8 cellular contexts compared by ENCODE assay signal in genomic region chr12:38316391-38317129, GRCh38. TPM values are rescaled to one million over a fixed set of nuclear protein-coding genes. Genes with fewer than 3 reads are reported as not detected.
A peak's percentile ranks its signal among the peaks of the same experiment; 100 is the strongest.
DNase-seq lines count a peak whose midpoint lies in the region; ATAC-seq and TF ChIP-seq lines count a peak whose summit lies in the region.

TSS of gene ALG10B (plus strand) at chr12:38316774. CDS start at chr12:38316894, 120 bp downstream.

- TF ChIP-seq CTCF in coronary artery (IDR thresholded peaks at IDR 0.05), result peak; percentile 32

- ATAC-seq in HG03432 (IDR thresholded peaks at IDR 0.05; ENCODE audit: unreplicated experiment), result peak; percentile 100
- peak; percentile 99 for ATAC-seq in left lobe of liver

- peaks cover 13% of the 10 kb centered on the region for H3K4me1 Mint-ChIP-seq in activated CD4-positive, alpha-beta T cell treated with anti-CD3 and anti-CD28 coated beads, Interleukin-2, amount 10 ng/mL, durations not matched to agents 24 days and 14 days

- H3K9me3 Mint-ChIP-seq in activated CD4-positive, alpha-beta T cell treated with anti-CD3 and anti-CD28 coated beads, Interleukin-2, amount 10 ng/mL, durations not matched to agents 24 days and 14 days, result no peaks in the 10 kb centered on the region

- peak within 1 kb of the TSS; percentile 98 for H3K4me3 Mint-ChIP-seq in activated CD4-positive, alpha-beta T cell treated with anti-CD3 and anti-CD28 coated beads, Interleukin-2, amount 10 ng/mL, durations not matched to agents 24 days and 14 days

- peak within 1 kb of the TSS; percentile 78 to 87 for H3K27ac ChIP-seq in coronary artery

- H3K4me3 ChIP-seq in coronary artery, result peak within 1 kb of the TSS; percentile 82

- peak; percentile 70 for TF ChIP-seq POLR2A in GM19099 (IDR thresholded peaks at IDR 0.05; ENCODE audit: extremely low read depth, insufficient read length, low read depth)

- no peaks in the 10 kb centered on the region for H3K27me3 Mint-ChIP-seq in activated CD4-positive, alpha-beta T cell treated with anti-CD3 and anti-CD28 coated beads, Interleukin-2, amount 10 ng/mL, durations not matched to agents 24 days and 14 days

- peak within 1 kb of the TSS; percentile 96 for H3K27ac Mint-ChIP-seq in activated CD4-positive, alpha-beta T cell treated with anti-CD3 and anti-CD28 coated beads, Interleukin-2, amount 10 ng/mL, durations not matched to agents 24 days and 14 days

- DNase-seq in Ammon's horn (ENCODE audit: low spot score), result peak; percentile 95
- DNase-seq in NCI-H526 (lab: John Stamatoyannopoulos, UW), result peak; percentile 93 to 97
- DNase-seq in activated CD4-positive, alpha-beta T cell treated with anti-CD3 and anti-CD28 coated beads, Interleukin-2, amount 10 ng/mL, durations not matched to agents 24 days and 14 days, result peak; percentile 98
- DNase-seq in coronary artery (ENCODE audit: low spot score), result peak; percentile 97
- peak; percentile 95 for DNase-seq in left lobe of liver (ENCODE audit: low spot score)
- peak; percentile 87 for DNase-seq in stimulated activated CD4-positive, alpha-beta T cell treated with anti-CD3 and anti-CD28 coated beads, Interleukin-2, amount 100 ng/mL, for 4 hours (ENCODE audit: low read depth)

- intact Hi-C loops in activated CD4-positive, alpha-beta T cell treated with anti-CD3 and anti-CD28 coated beads, Interleukin-2, amount 10 ng/mL, durations not matched to agents 24 days and 14 days (cut with micrococcal nuclease), result loop anchor here (1.0 to 10.0 kb wide), 4 partner anchors 178 to 1126 kb away; partner anchors contain the start of genes CPNE8 and KIF21A

- H3K36me3 Mint-ChIP-seq in activated CD4-positive, alpha-beta T cell treated with anti-CD3 and anti-CD28 coated beads, Interleukin-2, amount 10 ng/mL, durations not matched to agents 24 days and 14 days (ENCODE audit: low read depth), result peaks cover 2% of the 10 kb centered on the region

RNA-seq across cellular contexts. Expression of gene ALG10B, which starts in this region (rescaled TPM):
- total RNA-seq in activated CD4-positive, alpha-beta T cell treated with anti-CD3 and anti-CD28 coated beads, Interleukin-2, amount 10 ng/mL, durations not matched to agents 24 days and 14 days, result 15.1 and 16.0 TPM in 2 replicates
- total RNA-seq in left lobe of liver, result 4.1 TPM

Comparison
In these comparisons a context has a peak if more than half of its experiments do, and no peak if none do; other contexts are left out.
1. Peak in every context shown above with its lines: DNase-seq, ATAC-seq, H3K4me3 ChIP-seq and H3K27ac ChIP-seq.